ENCODE assay signal across 8 cellular contexts in genomic region chr19:35757749-35758608, GRCh38. TPM values are rescaled to one million over a fixed set of nuclear protein-coding genes. Genes with fewer than 3 reads are reported as not detected.
DNase-seq lines count a peak whose midpoint lies in the region; ATAC-seq and TF ChIP-seq lines count a peak whose summit lies in the region.

TSS of gene PROSER3 (plus strand) at chr19:35758176. CDS start at chr19:35758216, 40 bp downstream.

- ATAC-seq in GM21723 (IDR thresholded peaks at IDR 0.05; ENCODE audit: unreplicated experiment) (peak; percentile 91), Panc1 (peak; percentile 97)
- peak; percentile 98 for ATAC-seq in activated T-cell treated with anti-CD3 and anti-CD28 coated beads, Interleukin-2, amount 50 U/mL, for 4 hours

- DNase-seq in DMS53 (lab: John Stamatoyannopoulos, UW) (peak; percentile 100), KG1 (lab: John Stamatoyannopoulos, UW) (peak; percentile 93), Panc1 (ENCODE audit: low read depth, low spot score) (peak; percentile 99)
- DNase-seq in activated T-cell treated with anti-CD3 and anti-CD28 coated beads, Interleukin-2, amount 50 U/mL, for 4 hours: peak; percentile 95
- peak; percentile 93 to 96 for DNase-seq in stimulated activated CD8-positive, alpha-beta memory T cell treated with anti-CD3 and anti-CD28 coated beads, Interleukin-7, amount 100 ng/mL, for 1 hour (ENCODE audit: low read depth in 2 of 2)

- H3K36me3 ChIP-seq in Panc1 (ENCODE audit: control insufficient read depth, insufficient read depth, low read length) (no peaks in the 10 kb centered on the region), esophagus (ENCODE audit: control insufficient read depth in 2 of 2, insufficient read depth in 2 of 2, low read length in 1 of 2) (peaks cover 4 to 17% of the 10 kb centered on the region in 2 donors), mucosa of stomach (ENCODE audit: control insufficient read depth, insufficient read depth, low read length) (peaks cover 7% of the 10 kb centered on the region)

- H3K9me3 Mint-ChIP-seq in activated T-cell treated with anti-CD3 and anti-CD28 coated beads, Interleukin-2, amount 50 U/mL, for 4 hours: no peaks in the 10 kb centered on the region

- H3K9me3 ChIP-seq in Panc1 (ENCODE audit: control insufficient read depth, insufficient read depth, low read depth, low read length) (no peaks in the 10 kb centered on the region), esophagus (ENCODE audit: control insufficient read depth in 2 of 2, insufficient read depth in 1 of 2, low read depth in 1 of 2, low read length in 1 of 2) (no peaks in the 10 kb centered on the region), mucosa of stomach (ENCODE audit: control insufficient read depth, low read length) (no peaks in the 10 kb centered on the region)

- H3K4me1 Mint-ChIP-seq in activated T-cell treated with anti-CD3 and anti-CD28 coated beads, Interleukin-2, amount 50 U/mL, for 4 hours (ENCODE audit: low read depth): peaks cover 29% of the 10 kb centered on the region

- TF ChIP-seq CTCF in Panc1 (IDR thresholded peaks at IDR 0.05): no peak

- H3K4me3 Mint-ChIP-seq in activated T-cell treated with anti-CD3 and anti-CD28 coated beads, Interleukin-2, amount 50 U/mL, for 4 hours: peak within 1 kb of the TSS; percentile 95

- CTCF ChIA-PET in Panc1 (lab: Charles Lee): no interaction called here

- WGBS in esophagus, 2 donors: 0 to 1% methylated on average over 52 to 53 of the region's 53 CpGs

- POLR2A ChIA-PET in Panc1 (lab: Charles Lee): interaction anchor here (0.7 kb wide), 1 partner anchor 10 kb away, joined by 3 read pairs; the partner anchor contains the start of gene LIN37

- H3K27ac ChIP-seq in Panc1 (ENCODE audit: low read length) (peak within 1 kb of the TSS; percentile 100), esophagus (ENCODE audit: low read depth in 2 of 2, low read length in 1 of 2) (peak within 1 kb of the TSS; percentile 92 to 99)

- H3K4me1 ChIP-seq in Panc1 (ENCODE audit: control insufficient read depth, insufficient read depth, low read length): peaks cover 16% of the 10 kb centered on the region
- peaks cover 0 to 22% of the 10 kb centered on the region in 2 donors for H3K4me1 ChIP-seq in esophagus (ENCODE audit: control insufficient read depth in 2 of 2, insufficient read depth in 2 of 2, low read length in 1 of 2)
- H3K4me1 ChIP-seq in mucosa of stomach (ENCODE audit: control insufficient read depth, insufficient read depth, low read length): peaks cover 37% of the 10 kb centered on the region

- in situ Hi-C loops in Panc1 (cut with HindIII; ENCODE audit: low pct_unique_long_range_greater_than_20kb, low sequenced_read_pairs): no loop called here

- peak within 1 kb of the TSS; percentile 92 for H3K9ac ChIP-seq in mucosa of stomach (ENCODE audit: low read length)

- H3K27me3 Mint-ChIP-seq in activated T-cell treated with anti-CD3 and anti-CD28 coated beads, Interleukin-2, amount 50 U/mL, for 4 hours (ENCODE audit: low read depth): peaks cover 5% of the 10 kb centered on the region

- H3K27me3 ChIP-seq in Panc1 (ENCODE audit: control insufficient read depth, insufficient read depth, low read length) (no peaks in the 10 kb centered on the region), esophagus (ENCODE audit: control insufficient read depth in 1 of 2, insufficient read depth in 2 of 2, low read length in 2 of 2) (no peaks in the 10 kb centered on the region), mucosa of stomach (ENCODE audit: control insufficient read depth, insufficient read depth, low read length) (peaks cover 18% of the 10 kb centered on the region)

- BruUV-seq in Panc1 (replicated peaks; lab: Mats Ljungman, UMichigan): TSS peak; percentile 92

- intact Hi-C loops in Panc1 (cut with micrococcal nuclease; ENCODE audit: unreplicated experiment): no loop called here

- peaks cover 10% of the 10 kb centered on the region for H3K36me3 Mint-ChIP-seq in activated T-cell treated with anti-CD3 and anti-CD28 coated beads, Interleukin-2, amount 50 U/mL, for 4 hours (ENCODE audit: insufficient read depth)

- peak within 1 kb of the TSS; percentile 95 to 99 for H3K4me3 ChIP-seq in Panc1 (ENCODE audit: low read depth in 2 of 2, low read length in 2 of 2)
- H3K4me3 ChIP-seq in esophagus (ENCODE audit: low read depth in 1 of 2, low read length in 2 of 2): peak within 1 kb of the TSS; percentile 82 to 92
- H3K4me3 ChIP-seq in mucosa of stomach (ENCODE audit: low read length): peak within 1 kb of the TSS; percentile 91

RNA-seq across cellular contexts. Expression of gene PROSER3, which starts in this region (rescaled TPM):
- 63.9 TPM for total RNA-seq in Panc1 (2021; ENCODE audit: unreplicated experiment)
- polyA plus RNA-seq in Panc1 (2012; ENCODE audit: insufficient read length): 26.9 TPM
- 10 to 100 TPM; 27.2 to 33.7 (median 27.3) TPM for total RNA-seq in activated T-cell treated with anti-CD3 and anti-CD28 coated beads, Interleukin-2, amount 50 U/mL, for 4 hours
- 10 to 100 TPM in 1 of 2 donors, 1 to 10 TPM in 1; 5.5 to 13.8 TPM for polyA plus RNA-seq in esophagus

Comparison
In these comparisons a context has a peak if more than half of its experiments do, and no peak if none do; other contexts are left out.
1. Peak in every context shown above with its lines: DNase-seq, ATAC-seq, H3K4me3 ChIP-seq and H3K27ac ChIP-seq.